22 cellular contexts compared by ENCODE assay signal in the genomic region with DNA sequence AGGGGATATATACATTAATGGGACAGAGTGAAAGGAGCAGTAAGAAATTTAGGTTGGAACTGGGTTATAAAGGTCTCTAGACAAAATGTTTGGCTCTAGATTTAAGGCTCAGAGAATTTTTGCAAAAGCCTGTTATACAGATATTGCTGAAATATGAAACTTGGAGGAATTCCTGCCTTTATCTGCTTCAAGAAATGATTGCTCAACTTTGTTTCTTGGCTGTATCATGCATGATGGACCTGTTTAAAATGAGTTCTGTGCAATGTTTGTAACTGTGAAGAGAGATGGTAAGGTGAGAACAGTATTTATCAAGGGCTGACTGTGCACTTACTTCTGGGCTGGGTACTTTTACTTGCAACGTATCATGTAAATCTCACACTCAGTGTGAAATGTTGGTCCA. TPM values are rescaled to one million over a fixed set of nuclear protein-coding genes. Genes with fewer than 3 reads are reported as not detected.
DNase-seq lines count a peak whose midpoint lies in the region; ATAC-seq and FAIRE-seq lines count a peak whose summit lies in the region.
"Had no signal": no experiment of that assay in that cellular context is flagged by ENCODE, and none has a peak within 500 bp of the region (broad histone marks: within the 10 kb centered on the region; RNA-seq: fewer than 3 reads in every experiment).

No MANE protein-coding gene starts in this region.

- H3K4me3 Mint-ChIP-seq in T-helper 17 cell: no peak overlapping the region
- H3K4me3 Mint-ChIP-seq: HFFc6 had no signal

- peak overlapping the region; percentile 3 for H3K27ac Mint-ChIP-seq in T-helper 17 cell
- H3K27ac Mint-ChIP-seq: CD8-positive, alpha-beta memory T cell; HFFc6 had no signal

- peaks cover 5% of the 10 kb centered on the region for H3K27me3 Mint-ChIP-seq in T-helper 17 cell

- DNase-seq in T-helper 17 cell: no peak
- DNase-seq in fibroblast of peridontal ligament (ENCODE audit: extremely low read depth): peak; percentile 32
- DNase-seq in urothelium cell line (ENCODE audit: low spot score): no peak
- DNase-seq in stimulated activated CD8-positive, alpha-beta memory T cell treated with anti-CD3 and anti-CD28 coated beads, Interleukin-4, amount 100 ng/mL, for 48 hours: no peak
- no peak for DNase-seq in stimulated activated CD4-positive, alpha-beta T cell treated with anti-CD3 and anti-CD28 coated beads, Interleukin-4, amount 100 ng/mL, for 24 hours
- DNase-seq: C1 segment of cervical spinal cord; CD8-positive, alpha-beta memory T cell; DMS53; EL; H7; HFFc6; KG1; NCI-H1417; NCI-H187; NCI-H2107; NCI-H510A treated with DMSO at 0.1 percent for 48 hours; NCI-H82; SHP77 had no signal

- H3K27me3 ChIP-seq in muscle layer of colon (ENCODE audit: control insufficient read depth in 1 of 2, insufficient read depth in 2 of 2, low read length in 2 of 2): no peaks in the 10 kb centered on the region
- no peaks in the 10 kb centered on the region for H3K27me3 ChIP-seq in subcutaneous abdominal adipose tissue (ENCODE audit: control insufficient read depth in 5 of 5, insufficient read depth in 4 of 5, low read length in 5 of 5)

- H3K9me3 ChIP-seq in T-helper 17 cell (ENCODE audit: control insufficient read depth, low read length, poor library complexity, severe bottlenecking) (no peaks in the 10 kb centered on the region), muscle layer of colon (ENCODE audit: low read length) (no peaks in the 10 kb centered on the region), subcutaneous abdominal adipose tissue (ENCODE audit: control insufficient read depth in 5 of 5, low read length in 5 of 5) (no peaks in the 10 kb centered on the region)

- H3K4me3 ChIP-seq in muscle layer of colon (ENCODE audit: low read depth in 1 of 2, low read length in 2 of 2): peak overlapping the region; percentile 12 to 96
- H3K4me3 ChIP-seq in subcutaneous abdominal adipose tissue (ENCODE audit: low read depth in 1 of 5, low read length in 5 of 5): peak overlapping the region in 1 of 5 donors; percentile 18

- H3K36me3 Mint-ChIP-seq in T-helper 17 cell (ENCODE audit: low read depth): peaks cover 8% of the 10 kb centered on the region

- H3K4me1 ChIP-seq in muscle layer of colon (ENCODE audit: insufficient read depth, low read length): peaks cover 58% of the 10 kb centered on the region
- H3K4me1 ChIP-seq in subcutaneous abdominal adipose tissue (ENCODE audit: control insufficient read depth in 5 of 5, insufficient read depth in 5 of 5, low read length in 5 of 5): peaks cover 0 to 51% (median 48%) of the 10 kb centered on the region in 5 donors

- H3K36me3 ChIP-seq in muscle layer of colon (ENCODE audit: insufficient read depth, low read length): no peaks in the 10 kb centered on the region
- H3K36me3 ChIP-seq in subcutaneous abdominal adipose tissue (ENCODE audit: control insufficient read depth in 5 of 5, insufficient read depth in 5 of 5, low read length in 5 of 5): no peaks in the 10 kb centered on the region

- FAIRE-seq in urothelium cell line (lab: Jason Lieb, UNC): no peak
- FAIRE-seq: GM12892 had no signal

- H3K9ac ChIP-seq in muscle layer of colon (ENCODE audit: low read length) (no peak overlapping the region), subcutaneous abdominal adipose tissue (ENCODE audit: low read length in 5 of 5) (no peak overlapping the region)

- ATAC-seq in T-helper 17 cell (no peak), GM18861 (IDR thresholded peaks at IDR 0.05; ENCODE audit: unreplicated experiment) (no peak)

- H3K27ac ChIP-seq in muscle layer of colon (ENCODE audit: low read depth, low read length) (peak overlapping the region; percentile 22), subcutaneous abdominal adipose tissue (ENCODE audit: low read depth, low read length) (peak overlapping the region; percentile 25)

- H3K4me1 Mint-ChIP-seq in T-helper 17 cell: peaks cover 38% of the 10 kb centered on the region

RNA-seq across cellular contexts. Expression of a gene that starts 3.3 kb away (rescaled TPM):
- total RNA-seq in T-helper 17 cell: 1 to 10 TPM; 6.4 to 6.5 TPM
